Comparison of ENCODE assay signal across 7 cellular contexts in genomic region chr9:125091121-125091520, GRCh38.
"Had no signal": no experiment of that assay in that cellular context is flagged by ENCODE, and none has a peak within 500 bp of the region (broad histone marks: within the 10 kb centered on the region; RNA-seq: fewer than 3 reads in every experiment).

No MANE protein-coding gene starts in this region.

- FAIRE-seq: H1, H54, HepG2 had no signal

- DNase-seq: H9, HCEC 1CT, HFFc6, KBM-7 had no signal
